1 cellular context compared by ENCODE assay signal in genomic region chr6:44078795-44079671, GRCh38.
A peak's percentile ranks its signal among the peaks of the same experiment; 100 is the strongest.
TF ChIP-seq lines count a peak whose summit lies in the region.

No MANE protein-coding gene starts in this region.

TF ChIP-seq in HepG2, 621 proteins besides CTCF, POLR2A, EP300 and RAD21 (continued from another document and continues in another):
- TF ChIP-seq ZNF282 (IDR thresholded peaks at IDR 0.05; ENCODE audit: partially characterized antibody) (no peak), ZSCAN21 (CRISPR knock-in tag; IDR thresholded peaks at IDR 0.05; ENCODE audit: borderline replicate concordance) (no peak), ETS1 (CRISPR knock-in tag; IDR thresholded peaks at IDR 0.05) (no peak), NCOR1 (IDR thresholded peaks at IDR 0.05; ENCODE audit: borderline replicate concordance, low read length) (no peak), NCOA1 (CRISPR knock-in tag; IDR thresholded peaks at IDR 0.05) (no peak), ZNF878 (CRISPR knock-in tag; IDR thresholded peaks at IDR 0.05) (no peak), ZNF367 (CRISPR knock-in tag; IDR thresholded peaks at IDR 0.05; ENCODE audit: borderline replicate concordance) (no peak), HIC2 (CRISPR knock-in tag; IDR thresholded peaks at IDR 0.05; ENCODE audit: low read depth) (no peak; the same call in 1 of the 2 replicates), HOXA7 (CRISPR knock-in tag; IDR thresholded peaks at IDR 0.05) (no peak), SALL1 (CRISPR knock-in tag; IDR thresholded peaks at IDR 0.05) (peak; percentile 57; the same call in 1 of the 2 replicates), MTA3 (CRISPR knock-in tag; IDR thresholded peaks at IDR 0.05) (no peak), ZFP1 (CRISPR knock-in tag; IDR thresholded peaks at IDR 0.05) (no peak), ARNTL (CRISPR knock-in tag; IDR thresholded peaks at IDR 0.05) (no peak), TRAFD1 (CRISPR knock-in tag; IDR thresholded peaks at IDR 0.05; ENCODE audit: borderline replicate concordance) (no peak), CC2D1A (CRISPR knock-in tag; IDR thresholded peaks at IDR 0.05) (no peak), SIN3A (IDR thresholded peaks at IDR 0.05; ENCODE audit: borderline replicate concordance, low read depth, low read length) (no peak), GTF3A (CRISPR knock-in tag; conservative IDR thresholded peaks at IDR 0.05) (0 out of 2 replicates have a peak, but pooled peaks have one; percentile 48), ZNF710 (CRISPR knock-in tag; IDR thresholded peaks at IDR 0.05; ENCODE audit: borderline replicate concordance) (0 out of 2 replicates have a peak, but pooled peaks have one; percentile 45), GMEB2 (CRISPR knock-in tag; IDR thresholded peaks at IDR 0.05; ENCODE audit: low read depth) (no peak), ZFP36L1 (CRISPR knock-in tag; IDR thresholded peaks at IDR 0.05) (no peak), KDM5A (IDR thresholded peaks at IDR 0.05; ENCODE audit: borderline replicate concordance, low read length) (no peak), FOXP4 (CRISPR knock-in tag; IDR thresholded peaks at IDR 0.05) (no peak), ZNF207 (IDR thresholded peaks at IDR 0.05; ENCODE audit: borderline replicate concordance) (no peak), ZNF782 (CRISPR knock-in tag; IDR thresholded peaks at IDR 0.05; ENCODE audit: borderline replicate concordance) (no peak), ZNF75D (CRISPR knock-in tag; IDR thresholded peaks at IDR 0.05; ENCODE audit: borderline replicate concordance) (no peak), ZKSCAN5 (CRISPR knock-in tag; IDR thresholded peaks at IDR 0.05) (no peak), ZBTB7B (CRISPR knock-in tag; IDR thresholded peaks at IDR 0.05) (peak; percentile 23; the same call in 1 of the 2 replicates), DRAP1 (CRISPR knock-in tag; IDR thresholded peaks at IDR 0.05) (peak; percentile 55; the same call in 1 of the 2 replicates), IKZF4 (CRISPR knock-in tag; IDR thresholded peaks at IDR 0.05; ENCODE audit: borderline replicate concordance, low read depth, not compliant biosample characterization) (peak; percentile 50), ATF4 (CRISPR knock-in tag; IDR thresholded peaks at IDR 0.05) (no peak), ZNF773 (CRISPR knock-in tag; IDR thresholded peaks at IDR 0.05; ENCODE audit: borderline replicate concordance) (no peak), ZNF660 (CRISPR knock-in tag; IDR thresholded peaks at IDR 0.05; ENCODE audit: borderline replicate concordance, low read depth) (no peak), SP4 (CRISPR knock-in tag; IDR thresholded peaks at IDR 0.05) (no peak), HNRNPLL (IDR thresholded peaks at IDR 0.05; ENCODE audit: low read depth, low read length, poor library complexity, severe bottlenecking) (no peak), TOPORS (CRISPR knock-in tag; IDR thresholded peaks at IDR 0.05) (no peak), CENPBD1 (CRISPR knock-in tag; IDR thresholded peaks at IDR 0.05; ENCODE audit: borderline replicate concordance, low read depth) (no peak), ZNF414 (CRISPR knock-in tag; IDR thresholded peaks at IDR 0.05) (peak; percentile 19; the same call in 1 of the 2 replicates), PAX8 (CRISPR knock-in tag; IDR thresholded peaks at IDR 0.05; ENCODE audit: borderline replicate concordance) (no peak), DBP (CRISPR knock-in tag; IDR thresholded peaks at IDR 0.05; ENCODE audit: not compliant biosample characterization) (no peak), PHF5A (CRISPR knock-in tag; IDR thresholded peaks at IDR 0.05; ENCODE audit: low read depth, unreplicated experiment) (no peak), SNAPC4 (CRISPR knock-in tag; IDR thresholded peaks at IDR 0.05) (no peak), ZNF589 (CRISPR knock-in tag; conservative IDR thresholded peaks at IDR 0.05) (no peak), ZNF431 (CRISPR knock-in tag; IDR thresholded peaks at IDR 0.05; ENCODE audit: borderline replicate concordance, low read depth) (no peak), ZNF354B (CRISPR knock-in tag; IDR thresholded peaks at IDR 0.05) (no peak), SRSF4 (IDR thresholded peaks at IDR 0.05; ENCODE audit: low read depth, low read length, poor library complexity, severe bottlenecking) (no peak), ZC3H4 (CRISPR knock-in tag; IDR thresholded peaks at IDR 0.05; ENCODE audit: borderline replicate concordance) (no peak)
